In genomic region chr17:55652825-55653224, GRCh38 we compare ENCODE assay signal across 2 cellular contexts.
TF ChIP-seq lines count a peak whose summit lies in the region.

No MANE protein-coding gene starts in this region.

TF ChIP-seq in GM23338, 12 proteins besides CTCF, POLR2A, EP300 and RAD21 (continued from another document):
- TF ChIP-seq STAT1 (IDR thresholded peaks at IDR 0.05; ENCODE audit: unreplicated experiment) (no peak), ZNF462 (CRISPR knock-in tag; IDR thresholded peaks at IDR 0.05) (no peak), EZH2phosphoT487 (IDR thresholded peaks at IDR 0.05; ENCODE audit: unreplicated experiment) (no peak), ZNF114 (CRISPR knock-in tag; IDR thresholded peaks at IDR 0.05) (no peak), CREB1 (CRISPR knock-in tag; IDR thresholded peaks at IDR 0.05; ENCODE audit: low read depth) (no peak), REST (IDR thresholded peaks at IDR 0.05; ENCODE audit: unreplicated experiment) (no peak), EZH2 (IDR thresholded peaks at IDR 0.05; ENCODE audit: low read depth, unreplicated experiment) (no peak)
TF ChIP-seq in GM23338: peak in this region for 0.

TF ChIP-seq in K562, 482 proteins besides CTCF, POLR2A, EP300 and RAD21 (continued from another document):
- TF ChIP-seq NKRF (IDR thresholded peaks at IDR 0.05; ENCODE audit: borderline replicate concordance) (no peak), SRSF9 (IDR thresholded peaks at IDR 0.05; ENCODE audit: borderline replicate concordance, low read depth, low read length) (no peak), CBX3 (IDR thresholded peaks at IDR 0.05; ENCODE audit: borderline replicate concordance in 1 of 2, low read length in 2 of 2) (no peak), RBM39 (optimal IDR thresholded peaks at IDR 0.05; ENCODE audit: low read depth, low read length) (no peak), SRSF7 (optimal IDR thresholded peaks at IDR 0.05; ENCODE audit: low read depth, low read length) (no peak), CTBP1 (IDR thresholded peaks at IDR 0.05; ENCODE audit: borderline replicate concordance) (no peak), MAZ (CRISPR knock-in tag; conservative IDR thresholded peaks at IDR 0.05 in 1 of 2, IDR thresholded peaks at IDR 0.05 in 1 of 2) (no peak), RBM25 (IDR thresholded peaks at IDR 0.05; ENCODE audit: low read depth, low read length, severe bottlenecking) (no peak), PYGO2 (tag; IDR thresholded peaks at IDR 0.05) (no peak), RBM14 (IDR thresholded peaks at IDR 0.05; ENCODE audit: borderline replicate concordance, insufficient read depth, low read depth, low read length) (no peak), ESRRA (IDR thresholded peaks at IDR 0.05; ENCODE audit: borderline replicate concordance, low read depth) (no peak), IRF2 (CRISPR knock-in tag; IDR thresholded peaks at IDR 0.05) (no peak), STAT5B (CRISPR knock-in tag; IDR thresholded peaks at IDR 0.05) (no peak)
